ENCODE assay signal across 9 cellular contexts in the genomic region with DNA sequence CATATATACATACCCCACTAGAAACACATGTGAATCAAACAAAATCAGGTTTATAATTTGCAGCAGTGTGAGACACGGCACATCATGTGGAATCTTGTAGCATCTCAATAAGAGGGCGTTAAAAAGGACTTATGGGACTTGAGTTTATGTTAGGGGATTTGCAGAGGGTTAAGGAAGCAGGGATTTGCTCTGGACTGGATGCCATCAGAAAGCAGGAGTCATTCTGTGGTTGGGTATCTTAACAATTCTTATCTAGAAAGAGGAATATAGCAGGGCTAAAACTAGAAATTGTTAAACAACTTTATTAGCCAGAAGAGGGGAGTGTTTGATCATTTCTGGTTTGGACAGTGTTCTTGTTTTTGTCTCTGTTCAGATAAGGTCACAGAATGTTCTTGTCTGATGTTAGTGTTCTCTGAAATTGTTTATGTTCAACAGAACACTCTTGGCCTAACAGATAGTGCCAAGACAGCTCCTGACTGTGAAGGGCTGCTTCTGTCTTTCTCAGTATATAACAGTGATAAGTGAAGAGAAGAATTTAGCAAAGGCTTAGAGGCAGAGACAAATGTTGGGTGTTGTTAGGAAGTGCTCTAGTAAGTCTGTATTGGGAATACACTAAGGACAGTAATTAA. TPM values are rescaled to one million over a fixed set of nuclear protein-coding genes. Genes with fewer than 3 reads are reported as not detected.
DNase-seq lines count a peak whose midpoint lies in the region; ATAC-seq and TF ChIP-seq lines count a peak whose summit lies in the region.
"Had no signal": no experiment of that assay in that cellular context is flagged by ENCODE, and none has a peak within 500 bp of the region (broad histone marks: within the 10 kb centered on the region; RNA-seq: fewer than 3 reads in every experiment).

No MANE protein-coding gene starts in this region.

- ATAC-seq in RWPE2 (ENCODE audit: low read depth) (0 out of 3 replicates have a peak, but pooled peaks have one; percentile 41), HG02588 (IDR thresholded peaks at IDR 0.05; ENCODE audit: unreplicated experiment) (no peak), HG03159 (IDR thresholded peaks at IDR 0.05; ENCODE audit: unreplicated experiment) (no peak), HG03039 (IDR thresholded peaks at IDR 0.05; ENCODE audit: unreplicated experiment) (no peak)
- ATAC-seq: mucosa of descending colon had no signal

- DNase-seq in GM13977 (ENCODE audit: low spot score) = peak; percentile 18
- DNase-seq in RWPE2 (ENCODE audit: low spot score) = no peak
- DNase-seq in fibroblast of peridontal ligament (ENCODE audit: extremely low read depth) = peak; percentile 40
- DNase-seq in sigmoid colon = peak; percentile 67
- no peak for DNase-seq in CD1c-positive myeloid dendritic cell (ENCODE audit: extremely low spot score)
- DNase-seq: mucosa of descending colon had no signal

- H3K36me3 ChIP-seq in RWPE2 (ENCODE audit: low read depth) (no peaks in the 10 kb centered on the region), sigmoid colon (no peaks in the 10 kb centered on the region)

- no peak overlapping the region for H3K27ac ChIP-seq in RWPE2 (ENCODE audit: poor library complexity, severe bottlenecking)
- H3K27ac ChIP-seq in sigmoid colon = peak overlapping the region; percentile 73 to 81 (median 75)

- TF ChIP-seq CTCF in GM13977 (IDR thresholded peaks at IDR 0.05; ENCODE audit: extremely low read depth, insufficient read depth, missing control alignments) (no peak), RWPE2 (IDR thresholded peaks at IDR 0.05; ENCODE audit: poor library complexity, severe bottlenecking) (peak; percentile 42), sigmoid colon (IDR thresholded peaks at IDR 0.05) (peak; percentile 30 to 58 (median 40))

- WGBS in sigmoid colon, 2 donors = 80 to 87% methylated on average over 2 of the region's 2 CpGs

- intact Hi-C loops in sigmoid colon (cut with DNase I) = loop anchor here (1.0 to 10.0 kb wide), 3 partner anchors 82 to 1329 kb away; a partner anchor contains a TSS

- H3K4me3 ChIP-seq in RWPE2 (ENCODE audit: severe bottlenecking) = no peak overlapping the region
- H3K4me3 ChIP-seq in sigmoid colon = no peak overlapping the region
- H3K4me3 ChIP-seq: mucosa of descending colon had no signal

- H3K9me3 ChIP-seq in RWPE2 (ENCODE audit: severe bottlenecking) = no peaks in the 10 kb centered on the region
- H3K9me3 ChIP-seq in sigmoid colon = no peaks in the 10 kb centered on the region
- H3K9me3 ChIP-seq: mucosa of descending colon had no signal

- H3K4me1 ChIP-seq in RWPE2 (ENCODE audit: insufficient read depth, poor library complexity, severe bottlenecking) = no peaks in the 10 kb centered on the region
- H3K4me1 ChIP-seq in sigmoid colon = peaks cover 0 to 44% (median 9%) of the 10 kb centered on the region in 4 donors

- no peak for TF ChIP-seq POLR2A in sigmoid colon (IDR thresholded peaks at IDR 0.05)

- H3K27me3 ChIP-seq in RWPE2 (ENCODE audit: insufficient read depth, poor library complexity, severe bottlenecking) = no peaks in the 10 kb centered on the region
- H3K27me3 ChIP-seq in sigmoid colon = no peaks in the 10 kb centered on the region

- in situ Hi-C loops in GM13977 (cut with MboI; ENCODE audit: low pct_unique_long_range_greater_than_20kb, low sequenced_read_pairs, unreplicated experiment) = no loop called here

- peak in 2 of 4 donors; percentile 58 to 86 for TF ChIP-seq EP300 in sigmoid colon (IDR thresholded peaks at IDR 0.05)

RNA-seq across cellular contexts. Expression of a gene that starts 39.2 kb away (rescaled TPM):
- not detected for total RNA-seq in sigmoid colon
- not detected for polyA plus RNA-seq in sigmoid colon
- total RNA-seq: mucosa of descending colon had no signal

Comparison
In these comparisons a context has a peak if more than half of its experiments do, and no peak if none do; other contexts are left out.
1. DNase-seq: peak in GM13977 (single experiment), fibroblast of peridontal ligament (single experiment) and sigmoid colon (single experiment); none in RWPE2 (single experiment) and CD1c-positive myeloid dendritic cell (single experiment).